8 cellular contexts compared by ENCODE assay signal in the genomic region with DNA sequence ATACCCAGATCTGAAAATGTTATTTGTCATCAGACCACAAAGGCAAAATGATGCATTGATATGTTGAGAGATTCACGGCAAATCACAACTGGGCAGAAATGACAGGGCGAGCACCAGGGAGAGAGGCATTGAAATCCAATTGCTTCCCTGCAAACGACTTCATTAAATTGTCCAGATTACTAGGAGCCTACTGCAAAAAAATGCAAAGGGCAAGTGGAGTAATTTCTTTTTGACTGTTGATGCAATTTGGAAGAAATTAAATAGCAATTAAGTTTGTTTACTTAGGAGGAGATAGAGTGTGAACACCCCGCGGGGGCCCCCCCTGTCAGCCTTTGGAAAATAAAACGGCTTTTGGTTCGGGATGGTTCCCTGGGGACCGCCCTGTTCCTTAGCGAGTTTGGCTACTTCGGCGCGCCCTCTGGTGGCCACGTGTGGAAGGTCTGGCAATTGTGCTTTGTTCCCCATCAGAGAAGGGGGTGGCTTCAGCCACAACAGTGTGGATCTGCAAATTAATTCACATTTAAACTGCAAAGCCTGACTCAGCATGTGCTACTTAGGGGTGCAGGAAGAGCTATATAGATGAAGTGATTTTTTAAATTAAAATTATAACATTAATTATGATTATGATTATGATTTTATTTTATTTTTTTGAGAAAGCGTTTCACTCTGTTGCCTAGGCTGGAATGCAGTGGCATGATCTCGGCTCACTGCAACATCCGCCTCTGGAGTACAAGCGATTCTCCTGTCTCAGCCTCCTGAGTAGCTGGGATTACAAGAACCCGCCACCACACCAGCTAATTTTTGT. TPM values are rescaled to one million over a fixed set of nuclear protein-coding genes. Genes with fewer than 3 reads are reported as not detected.
DNase-seq lines count a peak whose midpoint lies in the region; ATAC-seq and TF ChIP-seq lines count a peak whose summit lies in the region.

No MANE protein-coding gene starts in this region.

- DNase-seq in NCI-H748 treated with DMSO at 0.1 percent for 48 hours (lab: John Stamatoyannopoulos, UW) (peak; percentile 53), mesenteric fat pad (ENCODE audit: low spot score) (peak; percentile 93)
- DNase-seq in activated CD8-positive, alpha-beta memory T cell treated with anti-CD3 and anti-CD28 coated beads for 1 hour (ENCODE audit: extremely low read depth in 1 of 2, low read depth in 1 of 2) = peak; percentile 31 to 70
- DNase-seq in effector memory CD4-positive, alpha-beta T cell = peak; percentile 47 to 64 (median 51)
- DNase-seq in stimulated activated CD8-positive, alpha-beta memory T cell treated with anti-CD3 and anti-CD28 coated beads, Interleukin-12 subunit alpha, Interleukin-12 subunit beta, amount 100 ng/mL, for 4 hours (ENCODE audit: low read depth) = peak; percentile 56

- no peaks in the 10 kb centered on the region for H3K4me1 ChIP-seq in effector memory CD4-positive, alpha-beta T cell (ENCODE audit: control insufficient read depth, insufficient read depth, low read length, poor library complexity, severe bottlenecking)

- H3K27me3 ChIP-seq in effector memory CD4-positive, alpha-beta T cell (replicated peaks; ENCODE audit: control insufficient read depth, insufficient read depth, low read length, poor library complexity, severe bottlenecking) = no peaks in the 10 kb centered on the region

- TF ChIP-seq CTCF in C4-2B (conservative IDR thresholded peaks at IDR 0.05) = peak; percentile 97

- no peaks in the 10 kb centered on the region for H3K36me3 ChIP-seq in effector memory CD4-positive, alpha-beta T cell (ENCODE audit: control insufficient read depth, insufficient read depth, low read length)

- H3K4me3 ChIP-seq in effector memory CD4-positive, alpha-beta T cell (ENCODE audit: insufficient read depth, low read depth, low read length, poor library complexity, severe bottlenecking) = peak overlapping the region; percentile 7

- H3K9me3 ChIP-seq in effector memory CD4-positive, alpha-beta T cell (ENCODE audit: control insufficient read depth, low read length) = no peaks in the 10 kb centered on the region

- H3K27ac ChIP-seq in C4-2B = no peak overlapping the region
- no peak overlapping the region for H3K27ac ChIP-seq in effector memory CD4-positive, alpha-beta T cell (ENCODE audit: insufficient read depth, low read length, poor library complexity, severe bottlenecking)

- ATAC-seq in HG02798 (IDR thresholded peaks at IDR 0.05; ENCODE audit: poor library complexity, unreplicated experiment) (peak; percentile 60), GM18858 (IDR thresholded peaks at IDR 0.05; ENCODE audit: unreplicated experiment) (no peak)

RNA-seq across cellular contexts. Expression of a gene that starts 14.5 kb away (rescaled TPM):
- total RNA-seq in mesenteric fat pad = 3.2 TPM

RNA-seq across cellular contexts. Expression of a gene that starts 43.0 kb away (rescaled TPM):
- total RNA-seq in mesenteric fat pad = 68.1 TPM
